14 cellular contexts compared by ENCODE assay signal in genomic region chr17:66398059-66398458, GRCh38.
DNase-seq lines count a peak whose midpoint lies in the region; ATAC-seq and TF ChIP-seq lines count a peak whose summit lies in the region.
"Had no signal": no experiment of that assay in that cellular context is flagged by ENCODE, and none has a peak within 500 bp of the region (broad histone marks: within the 10 kb centered on the region; RNA-seq: fewer than 3 reads in every experiment).

No MANE protein-coding gene starts in this region.

- peaks cover 38% of the 10 kb centered on the region for H3K36me3 Mint-ChIP-seq in activated CD8-positive, alpha-beta memory T cell treated with anti-CD3 and anti-CD28 coated beads, Interleukin-2, amount 10 ng/mL, durations not matched to agents 7 days and 5 days
- H3K36me3 Mint-ChIP-seq in activated naive CD8-positive, alpha-beta T cell treated with anti-CD3 and anti-CD28 coated beads, Interleukin-2, amount 10 ng/mL, durations not matched to agents 7 days and 5 days: peaks cover 40% of the 10 kb centered on the region
- peaks cover 0 to 9% (median 0%) of the 10 kb centered on the region in 3 donors for H3K36me3 Mint-ChIP-seq in naive thymus-derived CD8-positive, alpha-beta T cell

- H3K9me3 Mint-ChIP-seq in activated CD8-positive, alpha-beta memory T cell treated with anti-CD3 and anti-CD28 coated beads, Interleukin-2, amount 10 ng/mL, durations not matched to agents 7 days and 5 days (ENCODE audit: low read depth): peaks cover 5% of the 10 kb centered on the region
- H3K9me3 Mint-ChIP-seq in activated naive CD8-positive, alpha-beta T cell treated with anti-CD3 and anti-CD28 coated beads, Interleukin-2, amount 10 ng/mL, durations not matched to agents 7 days and 5 days: peaks cover 11% of the 10 kb centered on the region
- H3K9me3 Mint-ChIP-seq in naive thymus-derived CD8-positive, alpha-beta T cell: peaks cover 0 to 17% (median 0%) of the 10 kb centered on the region in 9 donors

- no peaks in the 10 kb centered on the region for H3K27me3 ChIP-seq in transverse colon
- H3K27me3 ChIP-seq: breast epithelium, right atrium auricular region had no signal

- H3K4me1 Mint-ChIP-seq in activated CD8-positive, alpha-beta memory T cell treated with anti-CD3 and anti-CD28 coated beads, Interleukin-2, amount 10 ng/mL, durations not matched to agents 7 days and 5 days: peaks cover 58% of the 10 kb centered on the region
- H3K4me1 Mint-ChIP-seq in activated naive CD8-positive, alpha-beta T cell treated with anti-CD3 and anti-CD28 coated beads, Interleukin-2, amount 10 ng/mL, durations not matched to agents 7 days and 5 days: peaks cover 57% of the 10 kb centered on the region
- peaks cover 43 to 90% (median 87%) of the 10 kb centered on the region in 4 donors for H3K4me1 Mint-ChIP-seq in naive thymus-derived CD8-positive, alpha-beta T cell

- TF ChIP-seq CTCF in transverse colon (IDR thresholded peaks at IDR 0.05): no peak

- H3K4me3 Mint-ChIP-seq in activated CD8-positive, alpha-beta memory T cell treated with anti-CD3 and anti-CD28 coated beads, Interleukin-2, amount 10 ng/mL, durations not matched to agents 7 days and 5 days: peak overlapping the region; percentile 42
- peak overlapping the region; percentile 80 for H3K4me3 Mint-ChIP-seq in activated naive CD8-positive, alpha-beta T cell treated with anti-CD3 and anti-CD28 coated beads, Interleukin-2, amount 10 ng/mL, durations not matched to agents 7 days and 5 days
- peak overlapping the region; percentile 63 to 84 (median 80) for H3K4me3 Mint-ChIP-seq in naive thymus-derived CD8-positive, alpha-beta T cell
- H3K4me3 Mint-ChIP-seq: type B pancreatic cell had no signal

- no peak overlapping the region for H3K27ac ChIP-seq in transverse colon
- H3K27ac ChIP-seq: breast epithelium, C4-2B, right atrium auricular region had no signal

- H3K27me3 Mint-ChIP-seq in activated CD8-positive, alpha-beta memory T cell treated with anti-CD3 and anti-CD28 coated beads, Interleukin-2, amount 10 ng/mL, durations not matched to agents 7 days and 5 days: no peaks in the 10 kb centered on the region
- H3K27me3 Mint-ChIP-seq in activated naive CD8-positive, alpha-beta T cell treated with anti-CD3 and anti-CD28 coated beads, Interleukin-2, amount 10 ng/mL, durations not matched to agents 7 days and 5 days: no peaks in the 10 kb centered on the region
- H3K27me3 Mint-ChIP-seq in naive thymus-derived CD8-positive, alpha-beta T cell: no peaks in the 10 kb centered on the region
- H3K27me3 Mint-ChIP-seq: type B pancreatic cell had no signal

- no peak for TF ChIP-seq EP300 in transverse colon (IDR thresholded peaks at IDR 0.05; ENCODE audit: low read depth)

- H3K36me3 ChIP-seq in transverse colon: no peaks in the 10 kb centered on the region
- H3K36me3 ChIP-seq: breast epithelium, right atrium auricular region had no signal

- intact Hi-C loops in transverse colon (cut with DNase I; ENCODE audit: low total_unique reads): no loop called here

- no peak for DNase-seq in activated CD8-positive, alpha-beta memory T cell treated with anti-CD3 and anti-CD28 coated beads, Interleukin-2, amount 10 ng/mL, durations not matched to agents 7 days and 5 days
- no peak for DNase-seq in activated CD8-positive, alpha-beta memory T cell treated with anti-CD3 and anti-CD28 coated beads for 24 hours
- DNase-seq in NCI-H69 (lab: John Stamatoyannopoulos, UW) (peak; percentile 49), NCI-H1092 treated with DMSO at 0.1 percent for 48 hours (lab: John Stamatoyannopoulos, UW) (no peak), NCI-H1417 treated with DMSO at 0.1 percent for 48 hours (lab: John Stamatoyannopoulos, UW) (no peak), transverse colon (no peak)
- DNase-seq in activated naive CD8-positive, alpha-beta T cell treated with anti-CD3 and anti-CD28 coated beads, Interleukin-2, amount 10 ng/mL, durations not matched to agents 7 days and 5 days: no peak
- no peak for DNase-seq in naive thymus-derived CD8-positive, alpha-beta T cell
- DNase-seq: DMS79; stimulated activated naive CD4-positive, alpha-beta T cell had no signal

- ATAC-seq in activated CD8-positive, alpha-beta memory T cell treated with anti-CD3 and anti-CD28 coated beads, Interleukin-2, amount 10 ng/mL, durations not matched to agents 7 days and 5 days: no peak
- no peak for ATAC-seq in activated naive CD8-positive, alpha-beta T cell treated with anti-CD3 and anti-CD28 coated beads, Interleukin-2, amount 10 ng/mL, durations not matched to agents 7 days and 5 days (ENCODE audit: low read depth)
- ATAC-seq in naive thymus-derived CD8-positive, alpha-beta T cell: no peak

- H3K27ac Mint-ChIP-seq in activated CD8-positive, alpha-beta memory T cell treated with anti-CD3 and anti-CD28 coated beads, Interleukin-2, amount 10 ng/mL, durations not matched to agents 7 days and 5 days: peak overlapping the region; percentile 95
- peak overlapping the region; percentile 79 for H3K27ac Mint-ChIP-seq in activated naive CD8-positive, alpha-beta T cell treated with anti-CD3 and anti-CD28 coated beads, Interleukin-2, amount 10 ng/mL, durations not matched to agents 7 days and 5 days
- H3K27ac Mint-ChIP-seq in naive thymus-derived CD8-positive, alpha-beta T cell: peak overlapping the region; percentile 81 to 97 (median 93)
- H3K27ac Mint-ChIP-seq: type B pancreatic cell had no signal

- H3K4me3 ChIP-seq in transverse colon: no peak overlapping the region
- H3K4me3 ChIP-seq: breast epithelium, right atrium auricular region had no signal

- POLR2A ChIA-PET in activated naive CD8-positive, alpha-beta T cell treated with anti-CD3 and anti-CD28 coated beads, Interleukin-2, amount 10 ng/mL, durations not matched to agents 7 days and 5 days (lab: Charles Lee): interaction anchor here (1.8 kb wide), 2 partner anchors 8 to 93 kb away, joined by 5 to 6 read pairs; no protein-coding TSS in a partner anchor
- POLR2A ChIA-PET in naive thymus-derived CD8-positive, alpha-beta T cell (lab: Charles Lee): interaction anchor here (0.5 to 1.3 kb wide), 4 partner anchors 10 to 152 kb away, joined by 3 to 5 read pairs (median 3); no protein-coding TSS in a partner anchor

- in situ Hi-C loops in transverse colon (cut with MboI; ENCODE audit: low pct_ligation_motif_present in 1 of 4, low pct_unique_long_range_greater_than_20kb in 1 of 4, low sequenced_read_pairs in 3 of 4): no loop called here

- 26 to 32% methylated on average over 3 to 4 of the region's 4 CpGs for WGBS in transverse colon (ENCODE audit: low coverage in 1 of 2), 2 donors

- TF ChIP-seq POLR2A in transverse colon (IDR thresholded peaks at IDR 0.05): no peak

- CTCF ChIA-PET in activated CD8-positive, alpha-beta memory T cell treated with anti-CD3 and anti-CD28 coated beads, Interleukin-2, amount 10 ng/mL, durations not matched to agents 7 days and 5 days (lab: Charles Lee): interaction anchor here (0.6 to 0.7 kb wide), 2 partner anchors 8 to 80 kb away, joined by 3 read pairs; no protein-coding TSS in a partner anchor

- H3K9me3 ChIP-seq in transverse colon: no peaks in the 10 kb centered on the region
- H3K9me3 ChIP-seq: breast epithelium, right atrium auricular region had no signal

- peaks cover 0 to 26% (median 0%) of the 10 kb centered on the region in 4 donors for H3K4me1 ChIP-seq in transverse colon
- H3K4me1 ChIP-seq: breast epithelium, right atrium auricular region had no signal
